Comparison of ENCODE assay signal across 25 cellular contexts in the genomic region with DNA sequence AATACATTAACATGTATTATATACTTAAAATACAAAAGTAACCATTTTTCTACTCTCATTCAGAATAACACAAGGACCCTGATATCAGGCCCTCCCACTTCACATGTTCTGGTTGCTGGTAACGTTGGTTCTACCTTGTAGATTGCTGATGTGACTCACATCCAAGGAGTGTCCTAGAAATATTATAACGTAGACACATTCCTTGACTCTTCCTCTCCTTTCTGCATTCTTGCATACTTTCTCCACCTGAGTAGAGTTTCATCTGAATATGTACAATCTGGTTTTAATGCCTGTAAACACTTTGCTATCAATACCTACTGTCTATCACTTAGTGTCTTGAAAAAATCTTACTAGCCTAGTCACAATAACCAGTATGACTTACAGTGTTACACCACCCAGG.
"Had no signal": no experiment of that assay in that cellular context is flagged by ENCODE, and none has a peak within 500 bp of the region (broad histone marks: within the 10 kb centered on the region; RNA-seq: fewer than 3 reads in every experiment).

No MANE protein-coding gene starts in this region.

- H3K9me3 ChIP-seq: MG63 had no signal

- H3K4me2 ChIP-seq: KMS-11, PC-9 had no signal

- H3K27ac ChIP-seq: brain microvascular endothelial cell, KMS-11, PC-9, VCaP had no signal

- H3K4me3 ChIP-seq: MG63, PC-9 had no signal

- H2AFZ ChIP-seq: PC-9 had no signal

- H3K9ac ChIP-seq: KMS-11 had no signal

- H3K27me3 ChIP-seq: brain microvascular endothelial cell, MG63 had no signal

- H3K36me3 ChIP-seq: brain microvascular endothelial cell, MG63 had no signal

- DNase-seq: activated CD4-positive, alpha-beta memory T cell treated with anti-CD3 and anti-CD28 coated beads for 36 hours; activated CD4-positive, alpha-beta T cell treated with anti-CD3 and anti-CD28 coated beads, Interleukin-2, amount 10 ng/mL, durations not matched to agents 7 days and 5 days; activated CD4-positive, CD25-positive, alpha-beta regulatory T cell; activated CD8-positive, alpha-beta memory T cell treated with anti-CD3 and anti-CD28 coated beads for 24 hours; activated gamma-delta T cell; activated naive CD4-positive, alpha-beta T cell treated with anti-CD3 and anti-CD28 coated beads for 36 hours; activated T-cell treated with anti-CD3 and anti-CD28 coated beads, Interleukin-2, amount 50 U/mL, for 48 hours; amygdala; brain microvascular endothelial cell; caudate nucleus; MG63; MV-4-11; NCI-H1092 treated with DMSO at 0.1 percent for 48 hours; NCI-H1417 treated with DMSO at 0.1 percent for 48 hours; NCI-H1694; NCI-H2029; NCI-H2107; NCI-H2171 treated with DMSO at 0.1 percent for 48 hours; NCI-H510A treated with DMSO at 0.1 percent for 48 hours; SIG-M5; T-cell; T-helper 2 cell had no signal
